Comparison of ENCODE assay signal across 10 cellular contexts in the genomic region with DNA sequence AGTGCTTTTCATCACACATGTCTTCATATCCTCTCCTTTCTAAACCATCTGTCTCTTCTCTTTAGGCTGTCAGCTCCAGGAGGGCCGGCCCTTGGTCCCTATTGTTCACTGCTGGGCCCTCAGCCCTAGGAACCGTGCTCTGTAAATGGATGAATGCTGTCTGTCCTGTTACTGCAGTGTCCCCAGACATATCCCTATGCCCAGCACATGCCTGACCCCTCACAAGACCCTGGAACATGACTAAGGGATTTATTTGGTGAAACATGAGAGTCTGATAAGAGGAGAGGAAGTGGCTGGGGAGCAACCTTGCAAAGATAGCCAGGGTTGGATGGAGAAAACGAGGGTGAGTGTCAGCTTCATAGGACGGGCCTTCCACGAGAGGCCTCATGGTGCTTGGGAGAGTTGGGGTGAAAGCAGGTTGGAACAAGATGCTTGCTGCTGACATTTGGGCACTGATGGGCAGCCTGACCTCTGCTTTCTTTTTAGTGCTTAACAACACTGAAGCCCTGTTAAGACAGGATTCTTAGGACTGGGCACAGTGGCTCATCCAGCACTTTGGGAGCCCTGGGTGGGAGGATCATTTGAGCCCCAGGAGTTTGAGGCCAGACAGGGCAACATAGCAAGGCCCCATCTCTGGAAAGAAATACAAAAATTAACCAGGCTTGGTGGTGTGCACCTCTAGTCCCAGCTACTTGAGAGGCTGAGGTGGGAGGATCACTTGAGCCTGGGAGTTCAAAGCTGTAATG. TPM values are rescaled to one million over a fixed set of nuclear protein-coding genes. Genes with fewer than 3 reads are reported as not detected.
DNase-seq lines count a peak whose midpoint lies in the region; ATAC-seq and TF ChIP-seq lines count a peak whose summit lies in the region.
"Had no signal": no experiment of that assay in that cellular context is flagged by ENCODE, and none has a peak within 500 bp of the region (broad histone marks: within the 10 kb centered on the region; RNA-seq: fewer than 3 reads in every experiment).

No MANE protein-coding gene starts in this region.

- TF ChIP-seq EP300 in esophagus muscularis mucosa (IDR thresholded peaks at IDR 0.05): no peak

- TF ChIP-seq CTCF in esophagus muscularis mucosa (IDR thresholded peaks at IDR 0.05) (no peak), parathyroid adenoma (IDR thresholded peaks at IDR 0.05) (no peak)

- no peaks in the 10 kb centered on the region for H3K27me3 ChIP-seq in esophagus muscularis mucosa
- H3K27me3 ChIP-seq in parathyroid adenoma (ENCODE audit: control insufficient read depth, insufficient read depth, low read length): no peaks in the 10 kb centered on the region

- H3K36me3 ChIP-seq in esophagus muscularis mucosa (peaks cover 0 to 5% (median 0%) of the 10 kb centered on the region in 4 donors), parathyroid adenoma (ENCODE audit: control insufficient read depth, insufficient read depth, low read length) (no peaks in the 10 kb centered on the region)

- H3K9me3 ChIP-seq in esophagus muscularis mucosa: no peaks in the 10 kb centered on the region
- no peaks in the 10 kb centered on the region for H3K9me3 ChIP-seq in parathyroid adenoma (ENCODE audit: control insufficient read depth, low read length)

- peaks cover 18 to 100% (median 98%) of the 10 kb centered on the region in 4 donors for H3K4me1 ChIP-seq in esophagus muscularis mucosa
- peaks cover 6% of the 10 kb centered on the region for H3K4me1 ChIP-seq in parathyroid adenoma

- peak overlapping the region; percentile 11 for H3K4me2 ChIP-seq in parathyroid adenoma (ENCODE audit: low read length)

- no peak for ATAC-seq in GM18868 (IDR thresholded peaks at IDR 0.05; ENCODE audit: unreplicated experiment)

- H3K4me3 ChIP-seq in esophagus muscularis mucosa (no peak overlapping the region), parathyroid adenoma (ENCODE audit: low read depth, low read length) (no peak overlapping the region)

- TF ChIP-seq POLR2A in esophagus muscularis mucosa (IDR thresholded peaks at IDR 0.05; ENCODE audit: low read depth): no peak

- H3K27ac ChIP-seq in esophagus muscularis mucosa (replicated peaks in 1 of 4) (peak overlapping the region; percentile 81 to 87 (median 84)), parathyroid adenoma (no peak overlapping the region)

- no peak overlapping the region for H2AFZ ChIP-seq in parathyroid adenoma

- H3K79me2 ChIP-seq in parathyroid adenoma: peaks cover 47% of the 10 kb centered on the region

- DNase-seq in ELF-1 (ENCODE audit: low read depth, low spot score) (peak; percentile 36), OCI-M2 (lab: John Stamatoyannopoulos, UW; ENCODE audit: unreplicated experiment) (peak; percentile 41), esophagus muscularis mucosa (ENCODE audit: extremely low spot score) (no peak), SIG-M5 treated with dmso at 0.1 percent for 504 hours (lab: John Stamatoyannopoulos, UW; ENCODE audit: unreplicated experiment) (no peak)
- no peak for DNase-seq in activated effector memory CD4-positive, alpha-beta T cell treated with Interleukin-2 at 50 U/mL for 16 hours
- no peak for DNase-seq in stimulated activated CD8-positive, alpha-beta memory T cell treated with anti-CD3 and anti-CD28 coated beads, Interleukin-4, amount 100 ng/mL, for 48 hours
- DNase-seq: NCI-H526 treated with DMSO at 0.1 percent for 48 hours; stimulated activated CD4-positive, alpha-beta T cell treated with anti-CD3 and anti-CD28 coated beads, Interleukin-15, amount 100 ng/mL, for 24 hours had no signal

- intact Hi-C loops in esophagus muscularis mucosa (cut with DNase I): no loop called here

- 46% methylated on average over 5 of the region's 5 CpGs for WGBS in esophagus muscularis mucosa

- H3K9ac ChIP-seq in parathyroid adenoma: no peak overlapping the region

RNA-seq across cellular contexts. Expression of a gene that starts 39.0 kb away (rescaled TPM):
- 100 to 1,000 TPM in 2 of 4 donors, 10 to 100 TPM in 2; 61.8 to 141 (median 103) TPM for total RNA-seq in esophagus muscularis mucosa

Comparison
In these comparisons a context has a peak if more than half of its experiments do, and no peak if none do; other contexts are left out.
1. DNase-seq: peak in ELF-1 (single experiment) and OCI-M2 (single experiment); none in esophagus muscularis mucosa (single experiment), activated effector memory CD4-positive, alpha-beta T cell treated with Interleukin-2 at 50 U/mL for 16 hours (single experiment), SIG-M5 treated with dmso at 0.1 percent for 504 hours (single experiment) and stimulated activated CD8-positive, alpha-beta memory T cell treated with anti-CD3 and anti-CD28 coated beads, Interleukin-4, amount 100 ng/mL, for 48 hours (single experiment).